ENCODE assay signal across 24 cellular contexts in the genomic region with DNA sequence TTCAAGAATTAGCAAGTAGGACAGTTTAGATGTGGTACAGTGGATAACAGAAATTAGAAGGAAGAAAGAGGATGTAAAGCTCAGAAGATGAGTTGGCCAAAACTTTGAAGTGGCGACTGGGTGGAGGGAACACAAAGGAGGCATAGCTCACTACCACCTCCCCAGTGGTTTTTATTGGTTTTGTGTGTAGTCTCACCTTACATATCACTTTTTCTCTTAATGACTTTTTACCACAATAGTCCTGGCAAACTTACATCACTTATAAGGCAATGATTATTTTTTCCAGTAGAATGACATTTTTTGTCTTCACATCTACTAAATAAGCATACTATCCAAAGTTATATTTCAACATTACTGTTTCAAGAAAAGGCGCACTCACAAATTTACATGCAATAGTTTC. TPM values are rescaled to one million over a fixed set of nuclear protein-coding genes. Genes with fewer than 3 reads are reported as not detected.
DNase-seq lines count a peak whose midpoint lies in the region; FAIRE-seq and TF ChIP-seq lines count a peak whose summit lies in the region.
"Had no signal": no experiment of that assay in that cellular context is flagged by ENCODE, and none has a peak within 500 bp of the region (broad histone marks: within the 10 kb centered on the region; RNA-seq: fewer than 3 reads in every experiment).

No MANE protein-coding gene starts in this region.

- dilution Hi-C loops in keratinocyte (cut with MboI; ENCODE audit: extremely low pct_ligation_motif_present, low sequenced_read_pairs), result no loop called here

- H3K27ac ChIP-seq in HEK293 (ENCODE audit: extremely low read depth, low read depth, low read length) (no peak overlapping the region), keratinocyte (ENCODE audit: control insufficient read depth, insufficient read depth, low read length) (no peak overlapping the region)
- H3K27ac ChIP-seq: BLaER1 treated with 17β-estradiol and CSF1 and Interleukin-3, amounts not matched to agents 10 nM and 100 nM; C4-2B had no signal

- H3K9me3 ChIP-seq in HEK293 (ENCODE audit: control insufficient read depth, insufficient read depth, low read depth, low read length), result no peaks in the 10 kb centered on the region
- no peaks in the 10 kb centered on the region for H3K9me3 ChIP-seq in keratinocyte (ENCODE audit: control insufficient read depth, low read depth, low read length)
- H3K9me3 ChIP-seq: Caco-2 had no signal

- H3K4me1 Mint-ChIP-seq in HFFc6 (ENCODE audit: low read depth) (peaks cover 19% of the 10 kb centered on the region), chondrocyte (ENCODE audit: low read depth) (peaks cover 13% of the 10 kb centered on the region)
- H3K4me1 Mint-ChIP-seq: B cell had no signal

- no peak overlapping the region for H2AFZ ChIP-seq in keratinocyte (ENCODE audit: control insufficient read depth, low read length)

- H3K27ac Mint-ChIP-seq in HFFc6, result peak overlapping the region; percentile 0; the same call in 1 of the 2 replicates
- H3K27ac Mint-ChIP-seq in chondrocyte (ENCODE audit: unreplicated experiment), result peak overlapping the region; percentile 34
- H3K27ac Mint-ChIP-seq: B cell; CD4-positive, alpha-beta T cell; CD8-positive, alpha-beta T cell had no signal

- no peaks in the 10 kb centered on the region for H3K27me3 ChIP-seq in keratinocyte (ENCODE audit: control insufficient read depth, extremely low read depth, insufficient read depth, low read length)
- H3K27me3 ChIP-seq: BLaER1 treated with 17β-estradiol and CSF1 and Interleukin-3, amounts not matched to agents 10 nM and 100 nM had no signal

- no peaks in the 10 kb centered on the region for H3K9me1 ChIP-seq in keratinocyte (ENCODE audit: control insufficient read depth, extremely low read depth, insufficient read depth, low read length)

- DNase-seq in HFFc6 (no peak), chondrocyte (ENCODE audit: low spot score) (no peak), keratinocyte (ENCODE audit: low read depth, low spot score) (no peak), middle frontal gyrus (ENCODE audit: extremely low spot score, low spot score) (no peak), ACHN (no peak), NCI-H2081 treated with DMSO at 0.1 percent for 48 hours (lab: John Stamatoyannopoulos, UW) (no peak), NCI-H1092 (lab: John Stamatoyannopoulos, UW) (no peak)
- DNase-seq: 8988T; AML-193; Caco-2; Calu3; CD4-positive, alpha-beta T cell; CD8-positive, alpha-beta T cell; DMS79 treated with DMSO at 0.1 percent for 48 hours; GF-D8 had no signal

- TF ChIP-seq CTCF in HEK293 (tag by site-specific recombination; IDR thresholded peaks at IDR 0.05) (no peak), HFFc6 (IDR thresholded peaks at IDR 0.05) (no peak), chondrocyte (IDR thresholded peaks at IDR 0.05) (no peak), keratinocyte (optimal IDR thresholded peaks at IDR 0.05 in 1 of 3, IDR thresholded peaks at IDR 0.05 in 1 of 3, conservative IDR thresholded peaks at IDR 0.05 in 1 of 3; ENCODE audit: extremely low read depth in 1 of 3, insufficient read depth in 2 of 3, low read length in 3 of 3) (no peak)

- H3K4me3 ChIP-seq in HEK293 (ENCODE audit: low read depth, low read length) (no peak overlapping the region), keratinocyte (ENCODE audit: control insufficient read depth in 2 of 3, extremely low read depth in 1 of 3, insufficient read depth in 2 of 3, low read depth in 1 of 3, low read length in 3 of 3) (no peak overlapping the region)
- H3K4me3 ChIP-seq: BLaER1 treated with 17β-estradiol and CSF1 and Interleukin-3, amounts not matched to agents 10 nM and 100 nM had no signal

- H4K20me1 ChIP-seq in keratinocyte (ENCODE audit: control insufficient read depth, extremely low read depth, insufficient read depth, low read length), result no peaks in the 10 kb centered on the region
- H4K20me1 ChIP-seq: BLaER1 treated with 17β-estradiol and CSF1 and Interleukin-3, amounts not matched to agents 10 nM and 100 nM had no signal

- FAIRE-seq in keratinocyte (lab: Jason Lieb, UNC), result peak; percentile 5
- FAIRE-seq: A204.1, D721Med, G401.6, GM12891, GM18507 had no signal

- H3K9ac ChIP-seq in keratinocyte (ENCODE audit: control insufficient read depth, extremely low read depth, insufficient read depth, low read length), result no peak overlapping the region
- H3K9ac ChIP-seq: BLaER1 treated with 17β-estradiol and CSF1 and Interleukin-3, amounts not matched to agents 10 nM and 100 nM had no signal

- in situ Hi-C loops in ACHN (cut with HindIII; ENCODE audit: low pct_ligation_motif_present, low pct_unique_long_range_greater_than_20kb, low sequenced_read_pairs), result no loop called here

- POLR2A ChIA-PET in HEK293 (lab: Yijun Ruan, JAX), result no interaction called here

- no peaks in the 10 kb centered on the region for H3K79me2 ChIP-seq in keratinocyte (ENCODE audit: control insufficient read depth, insufficient read depth, low read length)

- H3K36me3 ChIP-seq in HEK293 (ENCODE audit: control insufficient read depth in 2 of 2, insufficient read depth in 1 of 2, low read length in 2 of 2) (no peaks in the 10 kb centered on the region), keratinocyte (ENCODE audit: control insufficient read depth in 2 of 2, extremely low read depth in 1 of 2, insufficient read depth in 2 of 2, low read length in 2 of 2) (no peaks in the 10 kb centered on the region)
- H3K36me3 ChIP-seq: BLaER1 treated with 17β-estradiol and CSF1 and Interleukin-3, amounts not matched to agents 10 nM and 100 nM had no signal

- H3K27me3 Mint-ChIP-seq in HFFc6 (ENCODE audit: insufficient read depth), result no peaks in the 10 kb centered on the region
- H3K27me3 Mint-ChIP-seq in chondrocyte (ENCODE audit: low read depth), result no peaks in the 10 kb centered on the region
- H3K27me3 Mint-ChIP-seq: B cell; CD4-positive, alpha-beta T cell had no signal

- H3K4me3 Mint-ChIP-seq in HFFc6, result no peak overlapping the region
- no peak overlapping the region for H3K4me3 Mint-ChIP-seq in chondrocyte (ENCODE audit: unreplicated experiment)
- H3K4me3 Mint-ChIP-seq: B cell; CD4-positive, alpha-beta T cell; CD8-positive, alpha-beta T cell had no signal

- CTCF ChIA-PET in HEK293 (lab: Yijun Ruan, JAX), result interaction anchor here (0.6 to 0.8 kb wide), 2 partner anchors 9 to 93 kb away, joined by 3 to 4 read pairs; no protein-coding TSS in a partner anchor

- H3K9me3 Mint-ChIP-seq in HFFc6 (no peaks in the 10 kb centered on the region), chondrocyte (ENCODE audit: low read depth) (peaks cover 7% of the 10 kb centered on the region)

- no peak overlapping the region for H3K4me2 ChIP-seq in keratinocyte (ENCODE audit: control insufficient read depth, extremely low read depth, insufficient read depth, low read depth, low read length)
- H3K4me2 ChIP-seq: BLaER1 treated with 17β-estradiol and CSF1 and Interleukin-3, amounts not matched to agents 10 nM and 100 nM had no signal

- peaks cover 14% of the 10 kb centered on the region for H3K4me1 ChIP-seq in HEK293 (ENCODE audit: control insufficient read depth, insufficient read depth, low read length)
- H3K4me1 ChIP-seq in keratinocyte (ENCODE audit: control insufficient read depth, extremely low read depth, insufficient read depth, low read length), result no peaks in the 10 kb centered on the region
- H3K4me1 ChIP-seq: BLaER1 treated with 17β-estradiol and CSF1 and Interleukin-3, amounts not matched to agents 10 nM and 100 nM had no signal

- peaks cover 5% of the 10 kb centered on the region; the same call in 1 of the 2 replicates for H3K36me3 Mint-ChIP-seq in HFFc6 (ENCODE audit: low read depth)
- H3K36me3 Mint-ChIP-seq in chondrocyte (ENCODE audit: low read depth), result no peaks in the 10 kb centered on the region
- H3K36me3 Mint-ChIP-seq: CD8-positive, alpha-beta T cell had no signal

TF ChIP-seq in HEK293, 187 proteins besides CTCF, POLR2A, EP300 and RAD21:
- TF ChIP-seq WT1 (tag by site-specific recombination; IDR thresholded peaks at IDR 0.05), result 0 out of 2 replicates have a peak, but pooled peaks have one; percentile 16
- TF ChIP-seq GLIS1 (tag by site-specific recombination; IDR thresholded peaks at IDR 0.05), result peak; percentile 62
- no peak for TF ChIP-seq ZNF394 (tag by site-specific recombination; IDR thresholded peaks at IDR 0.05; ENCODE audit: borderline replicate concordance)
- TF ChIP-seq BCL11B (tag by site-specific recombination; IDR thresholded peaks at IDR 0.05; ENCODE audit: low read depth), result peak; percentile 34; the same call in 1 of the 2 replicates
- TF ChIP-seq, protein P1, sequence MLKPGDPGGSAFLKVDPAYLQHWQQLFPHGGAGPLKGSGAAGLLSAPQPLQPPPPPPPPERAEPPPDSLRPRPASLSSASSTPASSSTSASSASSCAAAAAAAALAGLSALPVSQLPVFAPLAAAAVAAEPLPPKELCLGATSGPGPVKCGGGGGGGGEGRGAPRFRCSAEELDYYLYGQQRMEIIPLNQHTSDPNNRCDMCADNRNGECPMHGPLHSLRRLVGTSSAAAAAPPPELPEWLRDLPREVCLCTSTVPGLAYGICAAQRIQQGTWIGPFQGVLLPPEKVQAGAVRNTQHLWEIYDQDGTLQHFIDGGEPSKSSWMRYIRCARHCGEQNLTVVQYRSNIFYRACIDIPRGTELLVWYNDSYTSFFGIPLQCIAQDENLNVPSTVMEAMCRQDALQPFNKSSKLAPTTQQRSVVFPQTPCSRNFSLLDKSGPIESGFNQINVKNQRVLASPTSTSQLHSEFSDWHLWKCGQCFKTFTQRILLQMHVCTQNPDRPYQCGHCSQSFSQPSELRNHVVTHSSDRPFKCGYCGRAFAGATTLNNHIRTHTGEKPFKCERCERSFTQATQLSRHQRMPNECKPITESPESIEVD (tag by site-specific recombination; IDR thresholded peaks at IDR 0.05), result peak; percentile 64
- no peak for TF ChIP-seq ZNF548 (tag by site-specific recombination; IDR thresholded peaks at IDR 0.05)

RNA-seq across cellular contexts. Expression of a gene that starts 49.2 kb away (rescaled TPM):
- total RNA-seq in HFFc6 (2021; fragmentation: NEBNext Ultra II Directional; extraction: Animal tissue kit (Norgen Biotek cat#: 25700)), result 100 to 1,000 TPM; 174 to 272 (median 186) TPM
- total RNA-seq in chondrocyte, result 303 to 524 TPM (median 311 TPM) in 3 replicates
- 21.8 to 40.5 TPM (median 30.1 TPM) in 3 replicates for polyA plus RNA-seq in keratinocyte
- 4.4 TPM for polyA plus RNA-seq in keratinocyte (2011; ENCODE audit: low read depth)
- polyA plus RNA-seq in keratinocyte (2011; cell fraction: cytosol; rRNA removed), result 6.4 and 8.0 TPM in 2 replicates
- 84.8 and 90.2 TPM in 2 replicates for polyA plus RNA-seq in keratinocyte (2011; cell fraction: nucleus; rRNA removed)
- polyA plus RNA-seq in keratinocyte (2012; ENCODE audit: low replicate concordance), result 5.7 and 45.8 TPM in 2 replicates
- 87.4 to 164 TPM (median 108 TPM) in 3 replicates for polyA minus RNA-seq in keratinocyte
- polyA minus RNA-seq in keratinocyte (2011; cell fraction: cytosol; rRNA and poly(A)+ RNA removed), result 37.6 TPM
- 213 and 385 TPM in 2 replicates for polyA minus RNA-seq in keratinocyte (2011; cell fraction: nucleus; rRNA and poly(A)+ RNA removed)
- total RNA-seq: B cell; CD8-positive, alpha-beta T cell had no signal
